ENCODE assay signal across 1 cellular context in the genomic region with DNA sequence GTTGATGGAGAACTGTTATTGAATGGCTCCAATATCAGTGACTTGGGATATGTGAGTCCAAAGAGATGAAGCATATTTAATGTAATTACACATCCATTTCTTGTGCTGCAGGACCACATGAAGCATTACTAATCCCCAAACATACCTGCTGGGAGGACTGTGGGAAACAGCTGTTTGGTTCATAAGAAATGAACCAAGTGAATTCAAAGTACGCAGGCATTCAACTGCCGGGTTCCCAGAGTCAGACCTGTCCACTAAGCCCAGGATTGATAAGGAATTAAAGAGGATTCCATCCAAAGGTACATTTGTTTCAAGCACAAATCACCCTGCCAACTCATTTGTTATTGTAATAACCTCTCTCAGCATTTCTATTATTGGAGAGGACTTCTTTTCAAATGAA.
TF ChIP-seq lines count a peak whose summit lies in the region.

No MANE protein-coding gene starts in this region.

TF ChIP-seq in WTC11, 78 proteins besides CTCF, POLR2A, EP300 and RAD21 (continued from another document):
- TF ChIP-seq RORB (CRISPR knock-in tag; IDR thresholded peaks at IDR 0.05): no peak
- TF ChIP-seq CREB1 (CRISPR knock-in tag; IDR thresholded peaks at IDR 0.05): no peak
- TF ChIP-seq, protein P1, sequence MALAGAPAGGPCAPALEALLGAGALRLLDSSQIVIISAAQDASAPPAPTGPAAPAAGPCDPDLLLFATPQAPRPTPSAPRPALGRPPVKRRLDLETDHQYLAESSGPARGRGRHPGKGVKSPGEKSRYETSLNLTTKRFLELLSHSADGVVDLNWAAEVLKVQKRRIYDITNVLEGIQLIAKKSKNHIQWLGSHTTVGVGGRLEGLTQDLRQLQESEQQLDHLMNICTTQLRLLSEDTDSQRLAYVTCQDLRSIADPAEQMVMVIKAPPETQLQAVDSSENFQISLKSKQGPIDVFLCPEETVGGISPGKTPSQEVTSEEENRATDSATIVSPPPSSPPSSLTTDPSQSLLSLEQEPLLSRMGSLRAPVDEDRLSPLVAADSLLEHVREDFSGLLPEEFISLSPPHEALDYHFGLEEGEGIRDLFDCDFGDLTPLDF (CRISPR knock-in tag; IDR thresholded peaks at IDR 0.05): no peak
- TF ChIP-seq ESRRA (CRISPR knock-in tag; IDR thresholded peaks at IDR 0.05; ENCODE audit: borderline replicate concordance): no peak
- TF ChIP-seq STAT6 (CRISPR knock-in tag; conservative IDR thresholded peaks at IDR 0.05; ENCODE audit: low read depth): no peak
